In genomic region chr12:38411947-38412346, GRCh38 we compare ENCODE assay signal across 1 cellular context.
TF ChIP-seq lines count a peak whose summit lies in the region.

No MANE protein-coding gene starts in this region.

TF ChIP-seq in GM23338, 12 proteins besides CTCF, POLR2A, EP300 and RAD21 (continued from another document):
- TF ChIP-seq ZNF462 (CRISPR knock-in tag; IDR thresholded peaks at IDR 0.05) (no peak), ZNF331 (CRISPR knock-in tag; IDR thresholded peaks at IDR 0.05; ENCODE audit: low read depth) (no peak), STAT1 (IDR thresholded peaks at IDR 0.05; ENCODE audit: unreplicated experiment) (no peak), EZH2phosphoT487 (IDR thresholded peaks at IDR 0.05; ENCODE audit: unreplicated experiment) (no peak), EZH2 (IDR thresholded peaks at IDR 0.05; ENCODE audit: low read depth, unreplicated experiment) (no peak)
TF ChIP-seq in GM23338: peak in this region for 0.
